Comparison of ENCODE assay signal across 8 cellular contexts in genomic region chr17:19673515-19674118, GRCh38. TPM values are rescaled to one million over a fixed set of nuclear protein-coding genes. Genes with fewer than 3 reads are reported as not detected.
"Had no signal": no experiment of that assay in that cellular context is flagged by ENCODE, and none has a peak within 500 bp of the region (broad histone marks: within the 10 kb centered on the region; RNA-seq: fewer than 3 reads in every experiment).

No MANE protein-coding gene starts in this region.

RNA-seq across cellular contexts. Expression of gene SLC47A2, which starts 42.8 kb away (rescaled TPM):
- total RNA-seq: activated B cell treated with CpG ODN at 0.5 μM for 24 hours; activated CD4-positive, alpha-beta memory T cell treated with anti-CD3 and anti-CD28 coated beads for 36 hours; aorta; IMR-90; K562; M059J; OCI-LY7; Right ventricle myocardium superior had no signal
- polyA plus RNA-seq: IMR-90, K562 had no signal
